ENCODE assay signal across 13 cellular contexts in genomic region chr4:178293601-178294000, GRCh38.
A peak's percentile ranks its signal among the peaks of the same experiment; 100 is the strongest.
DNase-seq lines count a peak whose midpoint lies in the region; TF ChIP-seq lines count a peak whose summit lies in the region.
"Had no signal": no experiment of that assay in that cellular context is flagged by ENCODE, and none has a peak within 500 bp of the region (broad histone marks: within the 10 kb centered on the region; RNA-seq: fewer than 3 reads in every experiment).

No MANE protein-coding gene starts in this region.

- H3K4me1 ChIP-seq in mesendoderm (ENCODE audit: control insufficient read depth, low read depth, low read length): no peaks in the 10 kb centered on the region
- H3K4me1 ChIP-seq: BLaER1 treated with 17β-estradiol and CSF1 and Interleukin-3, amounts not matched to agents 10 nM and 100 nM had no signal

- no peak overlapping the region for H3K4me2 ChIP-seq in mesendoderm (ENCODE audit: low read length)
- H3K4me2 ChIP-seq: BLaER1 treated with 17β-estradiol and CSF1 and Interleukin-3, amounts not matched to agents 10 nM and 100 nM had no signal

- no peak overlapping the region for H3K18ac ChIP-seq in mesendoderm (ENCODE audit: low read length)

- H2BK120ac ChIP-seq in mesendoderm (ENCODE audit: low read depth, low read length): no peak overlapping the region

- no peak overlapping the region for H4K5ac ChIP-seq in mesendoderm (ENCODE audit: low read length)

- H3K79me2 ChIP-seq in mesendoderm (ENCODE audit: control insufficient read depth, insufficient read depth, low read length): no peaks in the 10 kb centered on the region

- H3K4ac ChIP-seq in mesendoderm (ENCODE audit: low read depth, low read length): no peak overlapping the region

- no peaks in the 10 kb centered on the region for H3K9me3 ChIP-seq in MG63
- H3K9me3 ChIP-seq: BLaER1 treated with 17β-estradiol and CSF1 and Interleukin-3, amounts not matched to agents 10 nM and 100 nM had no signal

- TF ChIP-seq CTCF in GM10266 (IDR thresholded peaks at IDR 0.05; ENCODE audit: control insufficient read depth, insufficient read depth, low read depth, missing control alignments): no peak

- H3K4me3 ChIP-seq in MG63: no peak overlapping the region
- H3K4me3 ChIP-seq in mesendoderm (ENCODE audit: low read length): no peak overlapping the region
- H3K4me3 ChIP-seq: BLaER1 treated with 17β-estradiol and CSF1 and Interleukin-3, amounts not matched to agents 10 nM and 100 nM had no signal

- no peaks in the 10 kb centered on the region for H3K36me3 ChIP-seq in MG63
- no peaks in the 10 kb centered on the region for H3K36me3 ChIP-seq in mesendoderm (ENCODE audit: control insufficient read depth, insufficient read depth, low read length)
- H3K36me3 ChIP-seq: BLaER1 treated with 17β-estradiol and CSF1 and Interleukin-3, amounts not matched to agents 10 nM and 100 nM had no signal

- H3K9ac ChIP-seq in mesendoderm (ENCODE audit: low read length): no peak overlapping the region
- H3K9ac ChIP-seq: BLaER1 treated with 17β-estradiol and CSF1 and Interleukin-3, amounts not matched to agents 10 nM and 100 nM had no signal

- H2AK5ac ChIP-seq in mesendoderm (ENCODE audit: low read length): no peak overlapping the region

- no peak overlapping the region for H4K8ac ChIP-seq in mesendoderm (ENCODE audit: low read depth, low read length)

- DNase-seq in A172 (ENCODE audit: low spot score) (peak; percentile 31), MG63 (peak; percentile 33), NCI-H69 (lab: John Stamatoyannopoulos, UW) (peak; percentile 67), mesendoderm (peak; percentile 37), GM10266 (ENCODE audit: extremely low spot score) (no peak), NCI-H1092 treated with DMSO at 0.1 percent for 48 hours (lab: John Stamatoyannopoulos, UW) (no peak), iPS-NIHi7 (ENCODE audit: extremely low spot score) (no peak)
- DNase-seq: 8988T; ACHN; CD4-positive, CD25-positive, alpha-beta regulatory T cell; DMS79; EL had no signal

- H2BK15ac ChIP-seq in mesendoderm (replicated peaks; ENCODE audit: low read depth): no peak overlapping the region

- no peak overlapping the region for H3K56ac ChIP-seq in mesendoderm (ENCODE audit: low read length)

- no peak overlapping the region for H2BK5ac ChIP-seq in mesendoderm (ENCODE audit: low read length)

- no peaks in the 10 kb centered on the region for H3K27me3 ChIP-seq in MG63
- H3K27me3 ChIP-seq in mesendoderm (ENCODE audit: insufficient read depth, low read length, poor library complexity): no peaks in the 10 kb centered on the region
- H3K27me3 ChIP-seq: BLaER1 treated with 17β-estradiol and CSF1 and Interleukin-3, amounts not matched to agents 10 nM and 100 nM had no signal

- 100% methylated on average over 1 of the region's 6 CpGs for WGBS in mesendoderm (ENCODE audit: extremely low coverage, insufficient coverage, low lambda C conversion rate)

- no peaks in the 10 kb centered on the region for H3K79me1 ChIP-seq in mesendoderm (ENCODE audit: low read length)

- H3K27ac ChIP-seq in mesendoderm (ENCODE audit: low read depth, low read length): no peak overlapping the region
- H3K27ac ChIP-seq: BLaER1 treated with 17β-estradiol and CSF1 and Interleukin-3, amounts not matched to agents 10 nM and 100 nM had no signal

- no peak overlapping the region for H3K23ac ChIP-seq in mesendoderm (ENCODE audit: low read length)

Comparison
In these comparisons a context has a peak if more than half of its experiments do, and no peak if none do; other contexts are left out.
1. DNase-seq: peak in A172 (single experiment), MG63 (single experiment), NCI-H69 (single experiment) and mesendoderm (single experiment); none in GM10266 (single experiment), NCI-H1092 treated with DMSO at 0.1 percent for 48 hours (single experiment) and iPS-NIHi7 (single experiment).